ENCODE assay signal across 8 cellular contexts in the genomic region with DNA sequence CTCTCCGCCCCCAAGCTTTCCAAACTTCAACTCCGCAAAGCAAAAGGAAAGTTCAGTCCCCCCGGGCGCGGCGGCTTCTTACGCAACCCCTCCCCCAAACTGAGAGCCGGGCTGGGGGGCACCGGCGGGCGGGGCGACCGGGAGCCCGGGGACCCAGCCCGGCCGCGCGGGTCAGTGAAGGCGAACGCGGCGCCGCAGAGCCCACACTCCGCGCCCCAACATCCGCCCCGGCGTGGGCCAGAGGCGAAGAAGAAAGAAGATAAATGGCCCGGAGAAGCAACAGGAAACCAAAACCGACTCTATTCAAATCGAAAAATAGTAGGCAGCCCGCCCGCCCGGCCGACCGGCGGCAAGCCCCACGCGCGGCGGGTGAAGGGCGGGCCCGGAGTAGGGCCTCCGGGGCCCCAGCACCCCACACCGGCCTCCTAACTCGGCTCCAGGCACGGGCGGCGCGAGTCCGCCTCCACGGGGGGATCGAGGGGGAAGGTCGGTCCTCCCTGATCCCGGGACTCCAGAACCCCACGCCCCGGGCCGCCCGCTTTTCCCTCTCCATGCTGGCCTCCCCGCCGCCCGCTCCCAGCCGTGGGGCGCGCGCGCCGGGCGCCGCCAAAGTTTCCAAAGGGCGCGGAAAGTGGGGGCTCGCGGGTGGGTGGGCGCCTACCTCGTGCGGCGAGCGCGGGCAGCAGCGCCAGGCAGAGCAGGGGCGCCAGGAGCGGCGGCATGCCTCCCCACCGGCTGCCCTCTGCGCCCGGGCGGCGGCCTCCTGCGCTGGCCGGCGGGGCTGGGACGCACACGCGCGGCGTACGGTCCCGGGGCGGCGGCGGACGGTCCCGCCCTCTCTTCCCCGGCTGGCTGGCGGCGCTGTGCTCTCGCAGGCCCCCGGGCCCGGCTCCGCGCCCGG. TPM values are rescaled to one million over a fixed set of nuclear protein-coding genes. Genes with fewer than 3 reads are reported as not detected.
DNase-seq lines count a peak whose midpoint lies in the region; ATAC-seq and TF ChIP-seq lines count a peak whose summit lies in the region.

No MANE protein-coding gene starts in this region.

- H3K4me3 ChIP-seq in HEK293 (ENCODE audit: low read depth, low read length) (peak overlapping the region; percentile 67), OCI-LY7 (ENCODE audit: low read depth, low read length, poor library complexity, severe bottlenecking) (peak overlapping the region; percentile 77), spleen (peak overlapping the region; percentile 70 to 95 (median 80))

- H3K36me3 ChIP-seq in HEK293 (ENCODE audit: control insufficient read depth in 2 of 2, insufficient read depth in 1 of 2, low read length in 2 of 2) = peaks cover 0 to 18% of the 10 kb centered on the region in 2 experiments; a peak in 1 of 3 replicates
- H3K36me3 ChIP-seq in OCI-LY7 (ENCODE audit: insufficient read depth, low read length) = peaks cover 6% of the 10 kb centered on the region; the same call in 1 of the 2 replicates
- H3K36me3 ChIP-seq in spleen = peaks cover 0 to 32% (median 8%) of the 10 kb centered on the region in 6 donors

- H3K9me3 ChIP-seq in HEK293 (ENCODE audit: control insufficient read depth, insufficient read depth, low read depth, low read length) = no peaks in the 10 kb centered on the region
- H3K9me3 ChIP-seq in OCI-LY7 (ENCODE audit: low read length) = no peaks in the 10 kb centered on the region
- no peaks in the 10 kb centered on the region for H3K9me3 ChIP-seq in spleen

- peak overlapping the region; percentile 98 for H3K4me2 ChIP-seq in OCI-LY7 (ENCODE audit: low read length)

- no peaks in the 10 kb centered on the region for H3K27me3 ChIP-seq in spleen (replicated peaks in 1 of 7)

- no TSS peak for BruUV-seq in OCI-LY7 (replicated peaks; lab: Mats Ljungman, UMichigan)

- POLR2A ChIA-PET in HEK293 (lab: Yijun Ruan, JAX) (interaction anchor here (0.6 to 1.3 kb wide), 3 partner anchors 13 to 255 kb away, joined by 3 to 7 read pairs (median 3); no protein-coding TSS in a partner anchor), OCI-LY7 (lab: Charles Lee) (no interaction called here)

- TF ChIP-seq CTCF in HEK293 (tag by site-specific recombination; IDR thresholded peaks at IDR 0.05) (no peak), OCI-LY7 (conservative IDR thresholded peaks at IDR 0.05; ENCODE audit: low read length) (no peak), spleen (IDR thresholded peaks at IDR 0.05 in 8 of 11, conservative IDR thresholded peaks at IDR 0.05 in 3 of 11) (no peak)

- H3K79me2 ChIP-seq in OCI-LY7 (ENCODE audit: insufficient read depth, low read depth, low read length) = peaks cover 4% of the 10 kb centered on the region; the same call in 1 of the 2 replicates

- intact Hi-C loops in OCI-LY7 (cut with micrococcal nuclease; ENCODE audit: unreplicated experiment) = loop anchor here (1.0 to 10.0 kb wide), 2 partner anchors 62 to 609 kb away; partner anchors contain the start of gene SEC16A
- intact Hi-C loops in left ventricle myocardium superior (cut with micrococcal nuclease) = no loop called here
- intact Hi-C loops in spleen (cut with DNase I; ENCODE audit: low total_unique reads) = no loop called here

- H2AFZ ChIP-seq in OCI-LY7 (ENCODE audit: low read length) = 0 out of 2 replicates have a peak overlapping the region, but pooled peaks have one; percentile 18

- 0 out of 2 replicates have a peak, but pooled peaks cover 8% of the 10 kb centered on the region for H4K20me1 ChIP-seq in OCI-LY7 (ENCODE audit: insufficient read depth, low read length)

- 0 to 1% (median 1%) methylated on average over 43 to 114 of the region's 114 CpGs for WGBS in spleen, 5 donors

- peak in 1 of 3 donors; percentile 27 for TF ChIP-seq POLR2A in spleen (IDR thresholded peaks at IDR 0.05)

- CTCF ChIA-PET in HEK293 (lab: Yijun Ruan, JAX) (no interaction called here), OCI-LY7 (lab: Charles Lee; ENCODE audit: unreplicated experiment) (no interaction called here)

- no peaks in the 10 kb centered on the region for H3K9me2 ChIP-seq in OCI-LY7 (ENCODE audit: insufficient read depth, low read length)

- peaks cover 3% of the 10 kb centered on the region; the same call in 1 of the 2 replicates for H3K4me1 ChIP-seq in HEK293 (ENCODE audit: control insufficient read depth, insufficient read depth, low read length)
- H3K4me1 ChIP-seq in OCI-LY7 (ENCODE audit: insufficient read depth, low read length, poor library complexity, severe bottlenecking) = peaks cover 26% of the 10 kb centered on the region
- H3K4me1 ChIP-seq in spleen = peaks cover 35 to 90% (median 69%) of the 10 kb centered on the region in 6 donors

- DNase-seq in ELR (ENCODE audit: low read depth) (peak; percentile 44), OCI-LY7 (ENCODE audit: low spot score) (peak; percentile 70), left ventricle myocardium superior (peak; percentile 68), spleen (peak; percentile 93), NCI-H1694 (lab: John Stamatoyannopoulos, UW) (no peak), NCI-H2107 treated with DMSO at 0.1 percent for 48 hours (lab: John Stamatoyannopoulos, UW; ENCODE audit: unreplicated experiment) (no peak)
- peak; percentile 42 for DNase-seq in activated gamma-delta T cell treated with anti-CD3 and anti-CD28 coated beads, Interleukin-2, amount 50 U/mL, for 16 hours (ENCODE audit: low read depth)

- no peak for ATAC-seq in left ventricle myocardium superior

- H3K27ac ChIP-seq in HEK293 (ENCODE audit: extremely low read depth, low read depth, low read length) (peak overlapping the region; percentile 41; the same call in 1 of the 2 replicates), OCI-LY7 (ENCODE audit: low read depth, low read length, poor library complexity, severe bottlenecking) (peak overlapping the region; percentile 70), spleen (peak overlapping the region; percentile 81 to 100 (median 98))

TF ChIP-seq in HEK293, 187 proteins besides CTCF, POLR2A, EP300 and RAD21 (continues in another document):
- TF ChIP-seq ZNF133 (tag by site-specific recombination; IDR thresholded peaks at IDR 0.05) = no peak
- TF ChIP-seq, protein P1, sequence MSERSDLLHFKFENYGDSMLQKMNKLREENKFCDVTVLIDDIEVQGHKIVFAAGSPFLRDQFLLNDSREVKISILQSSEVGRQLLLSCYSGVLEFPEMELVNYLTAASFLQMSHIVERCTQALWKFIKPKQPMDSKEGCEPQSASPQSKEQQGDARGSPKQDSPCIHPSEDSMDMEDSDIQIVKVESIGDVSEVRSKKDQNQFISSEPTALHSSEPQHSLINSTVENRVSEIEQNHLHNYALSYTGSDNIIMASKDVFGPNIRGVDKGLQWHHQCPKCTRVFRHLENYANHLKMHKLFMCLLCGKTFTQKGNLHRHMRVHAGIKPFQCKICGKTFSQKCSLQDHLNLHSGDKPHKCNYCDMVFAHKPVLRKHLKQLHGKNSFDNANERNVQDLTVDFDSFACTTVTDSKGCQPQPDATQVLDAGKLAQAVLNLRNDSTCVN (tag by site-specific recombination; optimal IDR thresholded peaks at IDR 0.05) = peak; percentile 37
- TF ChIP-seq, protein P2, sequence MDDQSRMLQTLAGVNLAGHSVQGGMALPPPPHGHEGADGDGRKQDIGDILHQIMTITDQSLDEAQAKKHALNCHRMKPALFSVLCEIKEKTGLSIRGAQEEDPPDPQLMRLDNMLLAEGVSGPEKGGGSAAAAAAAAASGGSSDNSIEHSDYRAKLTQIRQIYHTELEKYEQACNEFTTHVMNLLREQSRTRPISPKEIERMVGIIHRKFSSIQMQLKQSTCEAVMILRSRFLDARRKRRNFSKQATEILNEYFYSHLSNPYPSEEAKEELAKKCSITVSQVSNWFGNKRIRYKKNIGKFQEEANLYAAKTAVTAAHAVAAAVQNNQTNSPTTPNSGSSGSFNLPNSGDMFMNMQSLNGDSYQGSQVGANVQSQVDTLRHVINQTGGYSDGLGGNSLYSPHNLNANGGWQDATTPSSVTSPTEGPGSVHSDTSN (CRISPR knock-in tag; IDR thresholded peaks at IDR 0.05) = no peak
- TF ChIP-seq ZBTB20 (tag by site-specific recombination; IDR thresholded peaks at IDR 0.05) = no peak; the same call in 1 of the 2 replicates
- no peak for TF ChIP-seq ZNF501 (tag by site-specific recombination; IDR thresholded peaks at IDR 0.05)
- TF ChIP-seq ZNF423 (tag by site-specific recombination; IDR thresholded peaks at IDR 0.05) = no peak
- TF ChIP-seq ZNF132 (tag by site-specific recombination; IDR thresholded peaks at IDR 0.05; ENCODE audit: borderline replicate concordance) = no peak
- no peak for TF ChIP-seq GLI2 (tag by site-specific recombination; IDR thresholded peaks at IDR 0.05; ENCODE audit: borderline replicate concordance, low read depth)
- no peak for TF ChIP-seq YY1 (tag by site-specific recombination; IDR thresholded peaks at IDR 0.05)
- no peak for TF ChIP-seq REPIN1 (tag by site-specific recombination; IDR thresholded peaks at IDR 0.05; ENCODE audit: low read depth)
- TF ChIP-seq ZNF311 (tag by site-specific recombination; IDR thresholded peaks at IDR 0.05; ENCODE audit: borderline replicate concordance) = no peak
- no peak for TF ChIP-seq BCL11A (tag by site-specific recombination; IDR thresholded peaks at IDR 0.05; ENCODE audit: low read depth)
- TF ChIP-seq TCF7L2 (IDR thresholded peaks at IDR 0.05; ENCODE audit: borderline replicate concordance, low read depth, low read length) = no peak
- no peak for TF ChIP-seq ZBTB17 (tag by site-specific recombination; IDR thresholded peaks at IDR 0.05)
- TF ChIP-seq FEZF1 (tag by site-specific recombination; IDR thresholded peaks at IDR 0.05) = no peak
- TF ChIP-seq SCRT1 (tag by site-specific recombination; IDR thresholded peaks at IDR 0.05; ENCODE audit: borderline replicate concordance) = no peak
- TF ChIP-seq ZNF335 (tag by site-specific recombination; conservative IDR thresholded peaks at IDR 0.05) = peak; percentile 34; the same call in 1 of the 2 replicates
- no peak for TF ChIP-seq ZNF645 (tag by site-specific recombination; IDR thresholded peaks at IDR 0.05)
- TF ChIP-seq KLF8 (tag by site-specific recombination; IDR thresholded peaks at IDR 0.05) = no peak
- TF ChIP-seq ZFHX2 (tag by site-specific recombination; conservative IDR thresholded peaks at IDR 0.05) = peak; percentile 39

RNA-seq across cellular contexts. Expression of gene NOTCH1, which starts 0.5 kb away (rescaled TPM):
- 9.3 and 17.6 TPM in 2 replicates for total RNA-seq in OCI-LY7 (2014; rRNA removed; shearing (Covaris generic))
- total RNA-seq in OCI-LY7 (2022) (15.5 and 17.9 TPM in 2 replicates), left ventricle myocardium superior (15.4 TPM), spleen (100 to 1,000 TPM in 4 of 7 donors, 10 to 100 TPM in 3; 88.6 to 140 (median 117) TPM)
- 10 to 100 TPM in 1 of 3 donors, 1 to 10 TPM in 2; 4.9 to 27.2 (median 8.3) TPM for polyA plus RNA-seq in spleen

Comparison
In these comparisons a context has a peak if more than half of its experiments do, and no peak if none do; other contexts are left out.
1. DNase-seq: peak in ELR (single experiment), OCI-LY7 (single experiment), activated gamma-delta T cell treated with anti-CD3 and anti-CD28 coated beads, Interleukin-2, amount 50 U/mL, for 16 hours (single experiment), left ventricle myocardium superior (single experiment) and spleen (single experiment); none in NCI-H1694 (single experiment) and NCI-H2107 treated with DMSO at 0.1 percent for 48 hours (single experiment).
2. H3K27ac ChIP-seq: peak in every context shown above with its lines; median percentile 98 in spleen; 70 in OCI-LY7; 41 in HEK293.
3. Peak in every context shown above with its lines, with median percentiles within 50 percentile points of each other: H3K4me3 ChIP-seq.